13 cellular contexts compared by ENCODE assay signal in genomic region chr4:165118256-165118909, GRCh38. TPM values are rescaled to one million over a fixed set of nuclear protein-coding genes. Genes with fewer than 3 reads are reported as not detected.
DNase-seq lines count a peak whose midpoint lies in the region; ATAC-seq and TF ChIP-seq lines count a peak whose summit lies in the region.
"Had no signal": no experiment of that assay in that cellular context is flagged by ENCODE, and none has a peak within 500 bp of the region (broad histone marks: within the 10 kb centered on the region; RNA-seq: fewer than 3 reads in every experiment).

No MANE protein-coding gene starts in this region.

- DNase-seq in GM12865 (ENCODE audit: low read depth), result peak; percentile 68
- no peak for DNase-seq in Right ventricle myocardium superior
- no peak for DNase-seq in NCI-H1436 (lab: John Stamatoyannopoulos, UW)
- DNase-seq in amniotic stem cell (lab: John Stamatoyannopoulos, UW), result no peak
- DNase-seq in HT-29 (ENCODE audit: low spot score), result no peak
- DNase-seq: DMS79; GOT3; hypothalamus; Peyer's patch; stimulated activated CD4-positive, alpha-beta T cell treated with anti-CD3 and anti-CD28 coated beads, Interleukin-2, amount 100 ng/mL, for 24 hours had no signal

- ATAC-seq in GM19372 (IDR thresholded peaks at IDR 0.05; ENCODE audit: low read depth, unreplicated experiment) (peak; percentile 80), HG02623 (IDR thresholded peaks at IDR 0.05; ENCODE audit: unreplicated experiment) (peak; percentile 88), HG03280 (IDR thresholded peaks at IDR 0.05; ENCODE audit: unreplicated experiment) (peak; percentile 92), Right ventricle myocardium superior (ENCODE audit: poor library complexity) (no peak)

- no peak overlapping the region for H3K4me3 ChIP-seq in GM12865 (ENCODE audit: low read depth, low read length)
- H3K4me3 ChIP-seq: Peyer's patch had no signal

- no peak for TF ChIP-seq CTCF in GM12865 (IDR thresholded peaks at IDR 0.05; ENCODE audit: insufficient read depth, low read depth, low read length, missing control alignments)

- intact Hi-C loops in Right ventricle myocardium superior (cut with DNase I), result no loop called here

RNA-seq across cellular contexts. Expression of gene TMEM192, which starts 5.7 kb away (rescaled TPM):
- 15.8 TPM for total RNA-seq in Right ventricle myocardium superior
- total RNA-seq in HT-29 (2014; rRNA removed; shearing (Covaris generic)), result 3.3 and 4.0 TPM in 2 replicates
